In genomic region chr2:218873359-218874194, GRCh38 we compare ENCODE assay signal across 1 cellular context.
TF ChIP-seq lines count a peak whose summit lies in the region.

No MANE protein-coding gene starts in this region.

TF ChIP-seq in A549, 52 proteins besides CTCF, POLR2A, EP300 and RAD21 (continued from another document):
- TF ChIP-seq REST (IDR thresholded peaks at IDR 0.05): no peak
- no peak for TF ChIP-seq ZSCAN20 (CRISPR knock-in tag; IDR thresholded peaks at IDR 0.05)
- no peak for TF ChIP-seq RNF2 (IDR thresholded peaks at IDR 0.05; ENCODE audit: borderline replicate concordance, low read depth)
- TF ChIP-seq POLR2AphosphoS2 (conservative IDR thresholded peaks at IDR 0.05; ENCODE audit: low read length): no peak
- TF ChIP-seq ATOH8 (CRISPR knock-in tag; IDR thresholded peaks at IDR 0.05; ENCODE audit: low read depth): no peak
- TF ChIP-seq MYC (IDR thresholded peaks at IDR 0.05; ENCODE audit: borderline replicate concordance, low read length): no peak
- TF ChIP-seq RFX5 (IDR thresholded peaks at IDR 0.05): no peak
- no peak for TF ChIP-seq USF2 (IDR thresholded peaks at IDR 0.05)
- no peak for TF ChIP-seq ESRRA (IDR thresholded peaks at IDR 0.05; ENCODE audit: borderline replicate concordance, low read length)
- no peak for TF ChIP-seq TFCP2L1 (CRISPR knock-in tag; IDR thresholded peaks at IDR 0.05)
- no peak for TF ChIP-seq ZFP36 (IDR thresholded peaks at IDR 0.05; ENCODE audit: borderline replicate concordance, partially characterized antibody)
- TF ChIP-seq TP53 (CRISPR knock-in tag; IDR thresholded peaks at IDR 0.05): no peak
TF ChIP-seq in A549: peak in this region for 0.
